8 cellular contexts compared by ENCODE assay signal in the genomic region with DNA sequence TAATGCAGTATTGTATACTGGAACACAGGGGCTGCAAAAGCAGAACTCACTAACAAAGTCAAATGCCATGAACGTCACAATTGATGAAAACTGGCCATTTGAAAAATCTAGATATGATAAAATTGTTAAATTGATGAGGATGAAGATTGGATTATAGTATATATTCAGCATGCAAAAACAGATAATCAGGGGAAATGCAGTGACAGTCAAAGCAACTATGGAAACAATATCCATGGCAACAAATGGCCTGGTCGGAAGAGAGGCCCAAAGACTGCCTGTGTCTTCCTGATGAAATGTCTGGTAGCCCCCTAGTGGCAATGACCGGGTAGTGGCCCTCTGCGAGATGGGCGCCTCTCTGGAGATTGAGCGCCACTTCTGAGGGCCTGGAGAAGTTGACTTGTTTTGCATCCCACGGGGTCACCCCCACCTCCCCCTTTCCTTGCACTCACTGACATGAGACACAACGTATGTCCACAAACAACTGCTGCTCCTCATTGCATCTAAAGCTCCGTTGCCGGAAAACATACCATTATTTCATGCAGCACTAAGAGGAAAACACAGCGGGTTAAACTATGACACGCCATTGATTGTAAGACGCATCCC. TPM values are rescaled to one million over a fixed set of nuclear protein-coding genes. Genes with fewer than 3 reads are reported as not detected.
A peak's percentile ranks its signal among the peaks of the same experiment; 100 is the strongest.
DNase-seq lines count a peak whose midpoint lies in the region; ATAC-seq and TF ChIP-seq lines count a peak whose summit lies in the region.

No MANE protein-coding gene starts in this region.

- H3K27ac Mint-ChIP-seq in activated T-cell treated with anti-CD3 and anti-CD28 coated beads, Interleukin-2, amount 50 U/mL, for 24 hours, result no peak overlapping the region
- no peak overlapping the region for H3K27ac Mint-ChIP-seq in nephron progenitor cell
- no peak overlapping the region for H3K27ac Mint-ChIP-seq in stimulated activated naive CD8-positive, alpha-beta T cell treated with anti-CD3 and anti-CD28 coated beads, Interleukin-15, amount 100 ng/mL, for 72 hours

- H3K9me3 Mint-ChIP-seq in activated T-cell treated with anti-CD3 and anti-CD28 coated beads, Interleukin-2, amount 50 U/mL, for 24 hours, result no peaks in the 10 kb centered on the region
- no peaks in the 10 kb centered on the region for H3K9me3 Mint-ChIP-seq in nephron progenitor cell
- H3K9me3 Mint-ChIP-seq in stimulated activated naive CD8-positive, alpha-beta T cell treated with anti-CD3 and anti-CD28 coated beads, Interleukin-15, amount 100 ng/mL, for 72 hours, result no peaks in the 10 kb centered on the region

- H2AFZ ChIP-seq in DND-41 (ENCODE audit: low read depth, low read length), result no peak overlapping the region

- H3K4me1 Mint-ChIP-seq in activated T-cell treated with anti-CD3 and anti-CD28 coated beads, Interleukin-2, amount 50 U/mL, for 24 hours (ENCODE audit: low read depth), result peaks cover 5% of the 10 kb centered on the region
- peaks cover 17% of the 10 kb centered on the region for H3K4me1 Mint-ChIP-seq in nephron progenitor cell
- H3K4me1 Mint-ChIP-seq in stimulated activated naive CD8-positive, alpha-beta T cell treated with anti-CD3 and anti-CD28 coated beads, Interleukin-15, amount 100 ng/mL, for 72 hours, result peaks cover 8% of the 10 kb centered on the region

- peak; percentile 68 for DNase-seq in DND-41
- DNase-seq in HuH-7.5 (ENCODE audit: low spot score), result peak; percentile 62
- peak; percentile 74 to 88 (median 82) for DNase-seq in Peyer's patch
- DNase-seq in activated T-cell treated with anti-CD3 and anti-CD28 coated beads, Interleukin-2, amount 50 U/mL, for 24 hours, result peak; percentile 78
- peak; percentile 83 for DNase-seq in fibroblast of mammary gland (ENCODE audit: low read depth)
- DNase-seq in nephron progenitor cell, result peak; percentile 79
- DNase-seq in stimulated activated naive CD8-positive, alpha-beta T cell treated with anti-CD3 and anti-CD28 coated beads, Interleukin-15, amount 100 ng/mL, for 72 hours, result peak; percentile 73 to 79

- H3K79me2 ChIP-seq in DND-41 (ENCODE audit: insufficient read depth, low read length), result no peaks in the 10 kb centered on the region

- TF ChIP-seq POLR2A in Peyer's patch (IDR thresholded peaks at IDR 0.05), result no peak

- TF ChIP-seq CTCF in DND-41 (IDR thresholded peaks at IDR 0.05; ENCODE audit: borderline replicate concordance, extremely low read depth, low read length, poor library complexity, severe bottlenecking) (peak; percentile 87), Peyer's patch (IDR thresholded peaks at IDR 0.05) (peak; percentile 78 to 90 (median 88)), fibroblast of mammary gland (conservative IDR thresholded peaks at IDR 0.05; ENCODE audit: control insufficient read depth, insufficient read depth, low read depth, low read length) (peak; percentile 85), nephron progenitor cell (IDR thresholded peaks at IDR 0.05) (peak; percentile 94)

- no peak overlapping the region for H3K4me3 ChIP-seq in DND-41 (ENCODE audit: low read depth in 1 of 2, low read length in 2 of 2)
- H3K4me3 ChIP-seq in Peyer's patch, result no peak overlapping the region
- no peak overlapping the region for H3K4me3 ChIP-seq in fibroblast of mammary gland (ENCODE audit: control insufficient read depth, low read depth, low read length)

- no peaks in the 10 kb centered on the region for H4K20me1 ChIP-seq in DND-41 (ENCODE audit: insufficient read depth, low read length)

- no peaks in the 10 kb centered on the region for H3K36me3 Mint-ChIP-seq in activated T-cell treated with anti-CD3 and anti-CD28 coated beads, Interleukin-2, amount 50 U/mL, for 24 hours (ENCODE audit: low read depth)
- H3K36me3 Mint-ChIP-seq in nephron progenitor cell (ENCODE audit: low read depth), result no peaks in the 10 kb centered on the region

- no peak overlapping the region for H3K4me2 ChIP-seq in DND-41 (ENCODE audit: insufficient read depth, low read length)

- H3K4me1 ChIP-seq in DND-41 (ENCODE audit: insufficient read depth, low read length), result no peaks in the 10 kb centered on the region
- H3K4me1 ChIP-seq in Peyer's patch, result no peaks in the 10 kb centered on the region

- peak; percentile 87 for ATAC-seq in DND-41 (ENCODE audit: insufficient read depth, low read depth)
- peak; percentile 97 for ATAC-seq in stimulated activated naive CD8-positive, alpha-beta T cell treated with anti-CD3 and anti-CD28 coated beads, Interleukin-15, amount 100 ng/mL, for 72 hours
- ATAC-seq in HG02678 (IDR thresholded peaks at IDR 0.05; ENCODE audit: unreplicated experiment), result no peak

- H3K9me3 ChIP-seq in DND-41 (ENCODE audit: insufficient read depth, low read length, severe bottlenecking) (no peaks in the 10 kb centered on the region), Peyer's patch (no peaks in the 10 kb centered on the region)

- no peak overlapping the region for H3K4me3 Mint-ChIP-seq in activated T-cell treated with anti-CD3 and anti-CD28 coated beads, Interleukin-2, amount 50 U/mL, for 24 hours
- no peak overlapping the region for H3K4me3 Mint-ChIP-seq in nephron progenitor cell
- no peak overlapping the region for H3K4me3 Mint-ChIP-seq in stimulated activated naive CD8-positive, alpha-beta T cell treated with anti-CD3 and anti-CD28 coated beads, Interleukin-15, amount 100 ng/mL, for 72 hours

- H3K36me3 ChIP-seq in DND-41 (ENCODE audit: insufficient read depth, low read length) (no peaks in the 10 kb centered on the region), Peyer's patch (no peaks in the 10 kb centered on the region)

- no peaks in the 10 kb centered on the region for H3K27me3 Mint-ChIP-seq in activated T-cell treated with anti-CD3 and anti-CD28 coated beads, Interleukin-2, amount 50 U/mL, for 24 hours
- no peaks in the 10 kb centered on the region for H3K27me3 Mint-ChIP-seq in nephron progenitor cell (ENCODE audit: low read depth, poor library complexity)
- no peaks in the 10 kb centered on the region for H3K27me3 Mint-ChIP-seq in stimulated activated naive CD8-positive, alpha-beta T cell treated with anti-CD3 and anti-CD28 coated beads, Interleukin-15, amount 100 ng/mL, for 72 hours

- H3K27ac ChIP-seq in DND-41 (ENCODE audit: low read length), result no peak overlapping the region
- H3K27ac ChIP-seq in Peyer's patch, result no peak overlapping the region

- H3K27me3 ChIP-seq in DND-41 (ENCODE audit: insufficient read depth, low read length, poor library complexity), result no peaks in the 10 kb centered on the region
- H3K27me3 ChIP-seq in Peyer's patch, result no peaks in the 10 kb centered on the region

- H3K9ac ChIP-seq in DND-41 (ENCODE audit: low read depth, low read length), result no peak overlapping the region

RNA-seq across cellular contexts. Expression of a gene that starts 43.5 kb away (rescaled TPM):
- total RNA-seq in Peyer's patch, result not detected

RNA-seq across cellular contexts. Expression of a gene that starts 45.8 kb away (rescaled TPM):
- 10 to 100 TPM in 2 of 4 donors, 1 to 10 TPM in 1, not detected in 1; 6.5 to 26.5 (median 22.0) TPM for total RNA-seq in Peyer's patch

RNA-seq across cellular contexts. Expression of a gene that starts 51.4 kb away (rescaled TPM):
- under 1 TPM in 1 of 4 donors, not detected in 3; 0.54 TPM for total RNA-seq in Peyer's patch

RNA-seq across cellular contexts. Expression of a gene that starts 58.6 kb away (rescaled TPM):
- total RNA-seq in Peyer's patch, result not detected
